ENCODE assay signal across 1 cellular context in the genomic region with DNA sequence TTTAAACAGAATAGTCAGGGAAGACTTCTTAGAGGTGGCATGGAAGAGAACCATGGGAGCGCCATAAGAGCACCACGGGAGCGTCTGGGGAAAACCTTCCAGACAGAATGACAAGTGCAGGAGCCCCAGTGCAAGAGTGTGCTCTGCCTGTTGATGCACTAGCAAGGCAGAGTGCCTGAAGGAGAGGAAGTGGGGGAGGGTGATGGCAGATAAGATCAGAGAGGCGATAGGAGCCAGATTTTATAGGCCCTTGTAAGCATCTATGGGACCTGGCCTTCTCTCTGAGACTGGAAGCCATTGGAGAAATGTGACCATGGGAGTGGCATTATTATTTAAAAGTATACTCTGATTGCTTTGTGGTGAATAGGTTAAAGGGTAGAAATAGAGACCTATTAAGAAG.
TF ChIP-seq lines count a peak whose summit lies in the region.

No MANE protein-coding gene starts in this region.

TF ChIP-seq in HEK293, 187 proteins besides CTCF, POLR2A, EP300 and RAD21 (continued from another document):
- no peak for TF ChIP-seq SCRT1 (tag by site-specific recombination; IDR thresholded peaks at IDR 0.05; ENCODE audit: borderline replicate concordance)
- 0 out of 2 replicates have a peak, but pooled peaks have one; percentile 27 for TF ChIP-seq TRIM28 (IDR thresholded peaks at IDR 0.05; ENCODE audit: borderline replicate concordance, low read length)
- no peak for TF ChIP-seq ZNF248 (tag by site-specific recombination; IDR thresholded peaks at IDR 0.05)
